Comparison of ENCODE assay signal across 8 cellular contexts in the genomic region with DNA sequence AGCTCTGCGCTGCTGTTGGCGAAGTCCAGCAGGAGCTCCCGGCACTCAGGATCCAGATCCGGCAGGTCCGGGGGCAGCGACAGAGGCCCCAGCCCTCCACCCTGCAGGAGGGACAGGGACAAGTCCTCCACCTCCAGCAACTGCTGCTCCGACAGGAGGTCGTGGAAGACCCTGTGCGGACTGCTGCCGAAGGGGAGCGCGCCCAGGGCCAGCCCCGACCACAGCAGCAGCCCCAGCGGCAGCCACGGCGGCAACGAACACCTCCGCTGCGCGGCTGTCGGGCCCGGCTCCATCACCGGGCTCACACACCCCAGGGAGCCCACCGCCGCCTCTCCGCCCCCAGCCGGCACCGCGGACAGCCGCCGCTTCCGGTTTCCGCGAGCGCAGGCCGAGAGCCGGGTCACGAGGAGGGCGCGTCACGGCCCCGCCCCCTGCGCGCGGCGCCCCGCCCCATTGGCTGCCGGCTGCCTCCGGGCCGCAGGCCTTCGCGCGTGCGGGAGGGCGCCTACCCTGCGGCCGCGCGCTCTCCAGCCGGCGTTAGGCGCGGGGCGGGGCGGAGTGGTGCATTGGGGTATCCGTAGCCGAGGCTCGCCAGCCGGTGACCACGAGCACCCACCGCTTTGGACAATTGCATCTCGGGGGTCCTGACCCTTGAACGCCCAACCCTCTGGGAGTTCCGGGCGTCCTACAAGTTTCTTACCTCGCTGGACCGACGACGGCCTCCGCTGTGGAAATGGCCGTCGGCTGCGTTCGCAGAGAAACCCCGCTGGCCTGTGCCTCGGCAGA. TPM values are rescaled to one million over a fixed set of nuclear protein-coding genes. Genes with fewer than 3 reads are reported as not detected.
DNase-seq lines count a peak whose midpoint lies in the region; ATAC-seq, FAIRE-seq and TF ChIP-seq lines count a peak whose summit lies in the region.

Gene OSTM1 (minus strand): TSS at position 383 of the 786 bp plus-strand sequence. CDS start 90 bp downstream, at position 293.

- peak; percentile 99 for ATAC-seq in A549
- peak; percentile 85 for ATAC-seq in GM18861 (IDR thresholded peaks at IDR 0.05; ENCODE audit: unreplicated experiment)
- peak; percentile 96 for ATAC-seq in HG03095 (IDR thresholded peaks at IDR 0.05; ENCODE audit: unreplicated experiment)

- H3K27me3 ChIP-seq in WERI-Rb-1 (ENCODE audit: insufficient read depth, low read depth, severe bottlenecking), result no peaks in the 10 kb centered on the region
- H3K27me3 ChIP-seq in breast epithelium, result no peaks in the 10 kb centered on the region
- no peaks in the 10 kb centered on the region for H3K27me3 ChIP-seq in smooth muscle cell (ENCODE audit: low read depth)

- H3K9ac ChIP-seq in smooth muscle cell (ENCODE audit: low read depth), result peak within 1 kb of the TSS; percentile 61

- POLR2A ChIA-PET in A549 (lab: Yijun Ruan, JAX), result no interaction called here

- H3K4me2 ChIP-seq in A549 (peak within 1 kb of the TSS; percentile 91), smooth muscle cell (peak within 1 kb of the TSS; percentile 86)

- H3K4me1 ChIP-seq in A549, result peaks cover 7% of the 10 kb centered on the region; the same call in 1 of the 3 replicates
- peaks cover 0 to 8% of the 10 kb centered on the region in 2 donors for H3K4me1 ChIP-seq in breast epithelium
- H3K4me1 ChIP-seq in smooth muscle cell (ENCODE audit: low read depth), result peaks cover 6% of the 10 kb centered on the region

- TF ChIP-seq CTCF in A549 (IDR thresholded peaks at IDR 0.05) (no peak), WERI-Rb-1 (IDR thresholded peaks at IDR 0.05; ENCODE audit: low read depth, low read length) (no peak), breast epithelium (IDR thresholded peaks at IDR 0.05) (no peak), smooth muscle cell (IDR thresholded peaks at IDR 0.05; ENCODE audit: borderline replicate concordance, insufficient read depth, poor library complexity, severe bottlenecking) (no peak)

- DNase-seq in A549 (ENCODE audit: low read depth in 1 of 2, low spot score in 1 of 2) (peak; percentile 79 to 82), NCI-H2196 treated with DMSO at 0.1 percent for 48 hours (lab: John Stamatoyannopoulos, UW; ENCODE audit: unreplicated experiment) (peak; percentile 78), WERI-Rb-1 (peak; percentile 90), breast epithelium (ENCODE audit: low spot score in 2 of 2) (peak; percentile 78 to 87), iPS-NIHi11 (ENCODE audit: low spot score) (peak; percentile 100), smooth muscle cell (lab: John Stamatoyannopoulos, UW; ENCODE audit: unreplicated experiment) (peak; percentile 77)

- no peak for TF ChIP-seq RAD21 in A549 (conservative IDR thresholded peaks at IDR 0.05 in 1 of 2, IDR thresholded peaks at IDR 0.05 in 1 of 2)

- TF ChIP-seq POLR2A in A549 (IDR thresholded peaks at IDR 0.05; ENCODE audit: low read length) (peak; percentile 75), breast epithelium (IDR thresholded peaks at IDR 0.05) (peak; percentile 34)

- no peaks in the 10 kb centered on the region for H3K9me3 ChIP-seq in A549
- H3K9me3 ChIP-seq in WERI-Rb-1 (ENCODE audit: severe bottlenecking), result no peaks in the 10 kb centered on the region
- H3K9me3 ChIP-seq in breast epithelium, result no peaks in the 10 kb centered on the region
- no peaks in the 10 kb centered on the region for H3K9me3 ChIP-seq in smooth muscle cell (replicated peaks; ENCODE audit: low read depth)

- TF ChIP-seq EP300 in A549 (IDR thresholded peaks at IDR 0.05), result no peak

- CTCF ChIA-PET in A549 (lab: Yijun Ruan, JAX), result interaction anchor here (0.6 kb wide), 1 partner anchor 450 kb away, joined by 3 read pairs; no protein-coding TSS in a partner anchor

- H3K27ac ChIP-seq in A549 (peak within 1 kb of the TSS; percentile 93 to 97), WERI-Rb-1 (peak within 1 kb of the TSS; percentile 92), breast epithelium (peak within 1 kb of the TSS; percentile 85 to 92), smooth muscle cell (ENCODE audit: low read depth) (peak within 1 kb of the TSS; percentile 66)

- H3K4me3 ChIP-seq in A549 (peak within 1 kb of the TSS; percentile 95), WERI-Rb-1 (ENCODE audit: low read depth, low read length) (peak within 1 kb of the TSS; percentile 71), breast epithelium (peak within 1 kb of the TSS; percentile 95 to 100 (median 97)), smooth muscle cell (peak within 1 kb of the TSS; percentile 81)

- FAIRE-seq in A549 (lab: Jason Lieb, UNC), result no peak

- no peaks in the 10 kb centered on the region for H3F3A ChIP-seq in smooth muscle cell (ENCODE audit: low read depth)

- 2% methylated on average over 22 of the region's 86 CpGs for WGBS in A549 (ENCODE audit: missing lambda C conversion rate)
- WGBS in smooth muscle cell (ENCODE audit: low lambda C conversion rate), result 1% methylated on average over 52 of the region's 86 CpGs

- H3K79me2 ChIP-seq in smooth muscle cell (ENCODE audit: low read depth), result no peaks in the 10 kb centered on the region

- H4K20me1 ChIP-seq in smooth muscle cell (ENCODE audit: low read depth), result no peaks in the 10 kb centered on the region

- intact Hi-C loops in breast epithelium (cut with DNase I; ENCODE audit: low total_unique reads), result no loop called here

- H2AFZ ChIP-seq in smooth muscle cell (ENCODE audit: low read depth), result peak within 1 kb of the TSS; percentile 99

- H3K36me3 ChIP-seq in WERI-Rb-1 (no peaks in the 10 kb centered on the region; the same call in 1 of the 2 replicates), breast epithelium (no peaks in the 10 kb centered on the region), smooth muscle cell (ENCODE audit: low read depth) (no peaks in the 10 kb centered on the region)

TF ChIP-seq in A549, 52 proteins besides CTCF, POLR2A, EP300 and RAD21 (continues in another document):
- peak; percentile 77 for TF ChIP-seq E2F6 (IDR thresholded peaks at IDR 0.05; ENCODE audit: borderline replicate concordance, low read depth)
- no peak for TF ChIP-seq SMC3 (IDR thresholded peaks at IDR 0.05)
- TF ChIP-seq PHF8 (IDR thresholded peaks at IDR 0.05; ENCODE audit: borderline replicate concordance, low read depth), result peak; percentile 70
- no peak for TF ChIP-seq ZNF302 (CRISPR knock-in tag; IDR thresholded peaks at IDR 0.05)
- TF ChIP-seq HOXB5 (CRISPR knock-in tag; IDR thresholded peaks at IDR 0.05), result 0 out of 2 replicates have a peak, but pooled peaks have one; percentile 29
- TF ChIP-seq, protein P1, sequence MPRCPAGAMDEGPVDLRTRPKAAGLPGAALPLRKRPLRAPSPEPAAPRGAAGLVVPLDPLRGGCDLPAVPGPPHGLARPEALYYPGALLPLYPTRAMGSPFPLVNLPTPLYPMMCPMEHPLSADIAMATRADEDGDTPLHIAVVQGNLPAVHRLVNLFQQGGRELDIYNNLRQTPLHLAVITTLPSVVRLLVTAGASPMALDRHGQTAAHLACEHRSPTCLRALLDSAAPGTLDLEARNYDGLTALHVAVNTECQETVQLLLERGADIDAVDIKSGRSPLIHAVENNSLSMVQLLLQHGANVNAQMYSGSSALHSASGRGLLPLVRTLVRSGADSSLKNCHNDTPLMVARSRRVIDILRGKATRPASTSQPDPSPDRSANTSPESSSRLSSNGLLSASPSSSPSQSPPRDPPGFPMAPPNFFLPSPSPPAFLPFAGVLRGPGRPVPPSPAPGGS (IDR thresholded peaks at IDR 0.05), result peak; percentile 54; the same call in 1 of the 3 replicates
- no peak for TF ChIP-seq HEYL (CRISPR knock-in tag; IDR thresholded peaks at IDR 0.05)
- no peak for TF ChIP-seq CHD4 (IDR thresholded peaks at IDR 0.05; ENCODE audit: borderline replicate concordance)
- peak; percentile 88 for TF ChIP-seq MAX (IDR thresholded peaks at IDR 0.05)
- 0 out of 2 replicates have a peak, but pooled peaks have one; percentile 50 for TF ChIP-seq RNF2 (IDR thresholded peaks at IDR 0.05; ENCODE audit: borderline replicate concordance, low read depth)
- no peak for TF ChIP-seq NPAS2 (CRISPR knock-in tag; IDR thresholded peaks at IDR 0.05; ENCODE audit: borderline replicate concordance)

RNA-seq across cellular contexts. Expression of gene OSTM1, which starts in this region (rescaled TPM):
- polyA plus RNA-seq in A549 (2011; rRNA removed) (41.7 and 49.6 TPM in 2 replicates), A549 (2017; fragmentation: RNase III; extraction: RNeasy Plus Mini Kit Qiagen cat#74134 plus additional on column Dnase treatment) (16.8 to 18.0 TPM (median 17.9 TPM) in 3 replicates), smooth muscle cell (10.3 and 11.7 TPM in 2 replicates)
- 11.1 and 15.9 TPM in 2 replicates for polyA plus RNA-seq in A549 (2012; cell fraction: cytosol; rRNA removed)
- polyA plus RNA-seq in A549 (2012; cell fraction: nucleus; rRNA removed), result 15.7 and 21.0 TPM in 2 replicates
- polyA minus RNA-seq in A549 (2011; rRNA and poly(A)+ RNA removed), result 10.0 and 13.5 TPM in 2 replicates
- total RNA-seq in breast epithelium (10 to 100 TPM; 27.1 to 75.2 (median 36.7) TPM), smooth muscle cell (22.0 and 31.4 TPM in 2 replicates)

Comparison
In these comparisons a context has a peak if more than half of its experiments do, and no peak if none do; other contexts are left out.
1. Peak in every context shown above with its lines: DNase-seq, ATAC-seq, H3K4me3 ChIP-seq and H3K27ac ChIP-seq.